ENCODE assay signal across 8 cellular contexts in the genomic region with DNA sequence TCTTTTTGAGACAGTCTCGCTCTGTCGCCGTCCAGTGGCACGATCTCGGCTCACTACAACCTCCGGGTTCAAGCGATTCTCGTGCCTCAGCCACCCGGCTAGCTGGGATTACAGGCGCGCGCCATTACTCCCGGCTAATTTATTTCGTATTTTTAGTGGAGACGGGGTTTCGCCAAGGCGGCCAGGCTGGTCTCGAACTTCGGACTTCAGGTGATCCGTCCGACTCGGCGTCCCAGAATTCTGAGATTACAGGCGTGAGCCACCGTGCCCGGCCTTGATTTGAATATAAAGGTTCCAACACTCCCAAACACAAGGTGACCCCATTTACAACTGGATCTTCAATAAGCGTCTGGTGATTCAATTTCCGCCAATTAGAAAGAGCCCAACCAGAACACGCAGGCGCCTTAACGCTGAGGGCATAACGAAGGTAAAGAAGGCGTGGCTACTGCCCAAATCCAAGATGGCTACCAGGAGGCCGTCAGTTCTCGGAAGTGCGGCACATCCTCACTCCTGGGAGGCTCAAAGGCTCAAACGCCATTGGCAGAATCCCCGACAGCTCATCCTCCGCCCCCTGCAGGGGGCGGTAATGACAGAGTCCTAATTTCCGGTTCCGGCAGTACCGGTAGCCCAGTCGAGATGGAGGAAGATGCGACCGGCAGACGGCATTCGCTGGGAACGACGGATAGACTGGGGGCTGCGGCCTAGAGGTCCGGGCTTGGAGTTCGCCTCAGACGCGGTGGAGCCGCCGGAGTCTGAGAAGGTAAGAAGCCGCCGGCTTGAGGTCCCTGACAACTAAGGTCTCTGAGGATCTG. TPM values are rescaled to one million over a fixed set of nuclear protein-coding genes. Genes with fewer than 3 reads are reported as not detected.
DNase-seq lines count a peak whose midpoint lies in the region; ATAC-seq, FAIRE-seq and TF ChIP-seq lines count a peak whose summit lies in the region.

Gene SLC25A44, plus strand, starts transcription at position 617 of the 812 bp plus-strand sequence. CDS start 5,744 bp downstream, outside the sequence.

- peak; percentile 42 for TF ChIP-seq CTCF in DOHH2 (IDR thresholded peaks at IDR 0.05; ENCODE audit: low read depth, low read length, poor library complexity, severe bottlenecking)

- no peaks in the 10 kb centered on the region for H3K9me2 ChIP-seq in DOHH2 (replicated peaks; ENCODE audit: control insufficient read depth, low read length)

- H3K4me3 ChIP-seq in DOHH2 (ENCODE audit: low read length), result peak within 1 kb of the TSS; percentile 94
- peak within 1 kb of the TSS; percentile 27 to 97 for H3K4me3 ChIP-seq in muscle layer of colon (ENCODE audit: low read depth in 1 of 2, low read length in 2 of 2)

- no peaks in the 10 kb centered on the region for H3K27me3 ChIP-seq in DOHH2 (ENCODE audit: control insufficient read depth, low read length)
- H3K27me3 ChIP-seq in muscle layer of colon (ENCODE audit: control insufficient read depth in 1 of 2, insufficient read depth in 2 of 2, low read length in 2 of 2), result no peaks in the 10 kb centered on the region

- peak; percentile 94 for FAIRE-seq in RCC 7860 (lab: Jason Lieb, UNC)

- H3K36me3 Mint-ChIP-seq in activated T-cell treated with anti-CD3 and anti-CD28 coated beads, Interleukin-2, amount 50 U/mL, for 72 hours (ENCODE audit: insufficient read depth in 2 of 2), result peaks cover 13 to 31% of the 10 kb centered on the region in 2 donors

- peaks cover 21% of the 10 kb centered on the region for H3K36me3 ChIP-seq in DOHH2 (ENCODE audit: control insufficient read depth, low read length)
- peaks cover 21% of the 10 kb centered on the region for H3K36me3 ChIP-seq in KOPT-K1 (ENCODE audit: insufficient read depth, low read length)
- H3K36me3 ChIP-seq in muscle layer of colon (ENCODE audit: insufficient read depth, low read length), result no peaks in the 10 kb centered on the region

- H3K4me3 Mint-ChIP-seq in activated T-cell treated with anti-CD3 and anti-CD28 coated beads, Interleukin-2, amount 50 U/mL, for 72 hours, result peak within 1 kb of the TSS in 1 of 2 donors; percentile 93

- ATAC-seq in GM21786 (IDR thresholded peaks at IDR 0.05; ENCODE audit: unreplicated experiment) (peak; percentile 91), esophagus mucosa (peak; percentile 100)
- ATAC-seq in activated T-cell treated with anti-CD3 and anti-CD28 coated beads, Interleukin-2, amount 50 U/mL, for 72 hours (replicated peaks in 1 of 2), result peak; percentile 92 to 94

- peaks cover 0 to 1% of the 10 kb centered on the region in 2 donors for H3K9me3 Mint-ChIP-seq in activated T-cell treated with anti-CD3 and anti-CD28 coated beads, Interleukin-2, amount 50 U/mL, for 72 hours

- H3K27ac Mint-ChIP-seq in activated T-cell treated with anti-CD3 and anti-CD28 coated beads, Interleukin-2, amount 50 U/mL, for 72 hours, result peak within 1 kb of the TSS; percentile 84

- peaks cover 25% of the 10 kb centered on the region for H3K4me1 ChIP-seq in DOHH2 (ENCODE audit: control insufficient read depth, low read length)
- H3K4me1 ChIP-seq in muscle layer of colon (ENCODE audit: insufficient read depth, low read length), result peaks cover 22% of the 10 kb centered on the region

- H3K27me3 Mint-ChIP-seq in activated T-cell treated with anti-CD3 and anti-CD28 coated beads, Interleukin-2, amount 50 U/mL, for 72 hours (ENCODE audit: low read depth), result no peaks in the 10 kb centered on the region

- peak within 1 kb of the TSS; percentile 87 for H3K4me2 ChIP-seq in DOHH2 (ENCODE audit: low read length)

- H3K79me2 ChIP-seq in DOHH2 (ENCODE audit: control insufficient read depth, low read length), result peaks cover 50% of the 10 kb centered on the region

- H3K9ac ChIP-seq in muscle layer of colon (ENCODE audit: low read length), result peak within 1 kb of the TSS; percentile 90

- peak within 1 kb of the TSS; percentile 71 for H3K27ac ChIP-seq in DOHH2 (ENCODE audit: low read depth, low read length)
- H3K27ac ChIP-seq in KOPT-K1 (ENCODE audit: low read depth, low read length, poor library complexity, severe bottlenecking), result peak within 1 kb of the TSS; percentile 89
- peak within 1 kb of the TSS; percentile 65 for H3K27ac ChIP-seq in muscle layer of colon (ENCODE audit: low read depth, low read length)

- no peaks in the 10 kb centered on the region for H3F3A ChIP-seq in DOHH2 (ENCODE audit: control insufficient read depth, insufficient read depth)

- H4K20me1 ChIP-seq in DOHH2 (ENCODE audit: control insufficient read depth, insufficient read depth, low read depth, low read length), result no peaks in the 10 kb centered on the region

- DNase-seq in RCC 7860 (ENCODE audit: low spot score), result peak; percentile 96
- DNase-seq in activated T-cell treated with anti-CD3 and anti-CD28 coated beads, Interleukin-2, amount 50 U/mL, for 72 hours, result peak; percentile 97
- peak; percentile 87 for DNase-seq in stimulated activated CD8-positive, alpha-beta memory T cell treated with anti-CD3 and anti-CD28 coated beads, Interleukin-7, amount 100 ng/mL, for 24 hours (ENCODE audit: low read depth)

- H3K9me3 ChIP-seq in DOHH2 (ENCODE audit: control insufficient read depth, insufficient read depth, low read length) (no peaks in the 10 kb centered on the region; the same call in 1 of the 2 replicates), KOPT-K1 (ENCODE audit: insufficient read depth, low read length, poor library complexity, severe bottlenecking) (peaks cover 8% of the 10 kb centered on the region), muscle layer of colon (ENCODE audit: low read length) (no peaks in the 10 kb centered on the region)

- H3K4me1 Mint-ChIP-seq in activated T-cell treated with anti-CD3 and anti-CD28 coated beads, Interleukin-2, amount 50 U/mL, for 72 hours (ENCODE audit: low read depth), result no peaks in the 10 kb centered on the region

RNA-seq across cellular contexts. Expression of gene SLC25A44, which starts in this region (rescaled TPM):
- total RNA-seq in activated T-cell treated with anti-CD3 and anti-CD28 coated beads, Interleukin-2, amount 50 U/mL, for 72 hours, result 10 to 100 TPM; 52.3 to 71.0 TPM
- 12.7 TPM for total RNA-seq in esophagus mucosa

Comparison
In these comparisons a context has a peak if more than half of its experiments do, and no peak if none do; other contexts are left out.
1. Peak in every context shown above with its lines: DNase-seq, ATAC-seq, H3K4me3 ChIP-seq and H3K27ac ChIP-seq.